1 cellular context compared by ENCODE assay signal in the genomic region with DNA sequence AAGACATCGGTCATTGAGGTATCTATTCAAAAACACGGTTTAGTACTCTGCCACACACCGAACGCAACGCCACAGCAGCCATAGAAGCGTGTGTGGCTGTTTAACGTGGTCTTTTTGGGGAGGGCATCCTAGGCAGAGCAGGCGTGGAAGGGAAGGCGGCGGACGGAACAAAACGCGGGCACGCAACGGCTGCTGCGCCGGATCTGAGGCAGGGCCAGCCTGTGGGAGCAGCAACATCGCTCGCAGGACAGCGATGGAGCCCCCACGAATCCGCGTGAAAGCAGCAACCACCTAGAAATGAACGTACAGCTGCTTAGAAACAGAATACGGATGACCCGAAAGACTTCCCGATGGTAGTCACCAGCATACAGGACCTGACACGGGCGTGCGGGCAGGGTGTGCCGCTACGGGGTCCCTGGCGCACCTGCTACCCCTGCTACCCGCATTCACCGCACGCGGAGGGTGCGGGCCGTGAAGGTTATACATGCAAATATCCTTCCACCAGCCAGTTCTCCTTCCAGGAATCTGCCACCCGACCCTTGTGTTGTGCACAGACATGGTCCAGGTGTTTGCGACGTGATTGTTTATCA.
TF ChIP-seq lines count a peak whose summit lies in the region.

No MANE protein-coding gene starts in this region.

TF ChIP-seq in IMR-90, 13 proteins besides CTCF, POLR2A, EP300 and RAD21 (continued from another document):
- TF ChIP-seq, protein P1, sequence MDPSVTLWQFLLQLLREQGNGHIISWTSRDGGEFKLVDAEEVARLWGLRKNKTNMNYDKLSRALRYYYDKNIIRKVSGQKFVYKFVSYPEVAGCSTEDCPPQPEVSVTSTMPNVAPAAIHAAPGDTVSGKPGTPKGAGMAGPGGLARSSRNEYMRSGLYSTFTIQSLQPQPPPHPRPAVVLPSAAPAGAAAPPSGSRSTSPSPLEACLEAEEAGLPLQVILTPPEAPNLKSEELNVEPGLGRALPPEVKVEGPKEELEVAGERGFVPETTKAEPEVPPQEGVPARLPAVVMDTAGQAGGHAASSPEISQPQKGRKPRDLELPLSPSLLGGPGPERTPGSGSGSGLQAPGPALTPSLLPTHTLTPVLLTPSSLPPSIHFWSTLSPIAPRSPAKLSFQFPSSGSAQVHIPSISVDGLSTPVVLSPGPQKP (IDR thresholded peaks at IDR 0.05; ENCODE audit: borderline replicate concordance, low read depth, low read length), result no peak
- TF ChIP-seq RCOR1 (IDR thresholded peaks at IDR 0.05; ENCODE audit: insufficient replicate concordance, low read length) (no peak), BHLHE40 (IDR thresholded peaks at IDR 0.05; ENCODE audit: low read depth, low read length) (no peak), MAFK (IDR thresholded peaks at IDR 0.05; ENCODE audit: low read depth, low read length) (no peak), MAZ (IDR thresholded peaks at IDR 0.05; ENCODE audit: borderline replicate concordance, low read depth, low read length) (no peak), FOS (IDR thresholded peaks at IDR 0.05; ENCODE audit: low read depth, low read length) (no peak)
- TF ChIP-seq, protein P2, sequence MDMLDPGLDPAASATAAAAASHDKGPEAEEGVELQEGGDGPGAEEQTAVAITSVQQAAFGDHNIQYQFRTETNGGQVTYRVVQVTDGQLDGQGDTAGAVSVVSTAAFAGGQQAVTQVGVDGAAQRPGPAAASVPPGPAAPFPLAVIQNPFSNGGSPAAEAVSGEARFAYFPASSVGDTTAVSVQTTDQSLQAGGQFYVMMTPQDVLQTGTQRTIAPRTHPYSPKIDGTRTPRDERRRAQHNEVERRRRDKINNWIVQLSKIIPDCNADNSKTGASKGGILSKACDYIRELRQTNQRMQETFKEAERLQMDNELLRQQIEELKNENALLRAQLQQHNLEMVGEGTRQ (IDR thresholded peaks at IDR 0.05; ENCODE audit: low read depth, low read length), result no peak
TF ChIP-seq in IMR-90: peak in this region for 0.
